In the genomic region with DNA sequence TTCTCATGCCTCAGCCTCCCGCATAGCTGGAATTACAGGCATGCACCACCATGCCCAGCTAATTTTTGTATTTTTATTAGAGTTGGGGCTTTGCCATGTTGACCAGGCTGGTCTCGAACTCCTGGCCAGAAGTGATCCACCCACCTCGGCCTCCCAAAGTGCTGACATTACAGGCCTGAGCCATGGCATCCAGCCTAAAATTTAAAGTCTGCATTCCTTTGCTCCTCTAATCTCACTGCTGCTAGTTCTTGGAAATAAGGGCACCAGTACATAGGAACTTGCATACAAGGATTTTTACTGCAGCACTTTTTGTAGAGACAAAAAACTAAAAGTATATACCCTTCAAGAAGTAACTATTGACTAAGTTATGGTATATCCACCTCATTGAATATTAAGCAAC, we compare ENCODE assay signal across 10 cellular contexts.
"Had no signal": no experiment of that assay in that cellular context is flagged by ENCODE, and none has a peak within 500 bp of the region (broad histone marks: within the 10 kb centered on the region; RNA-seq: fewer than 3 reads in every experiment).

No MANE protein-coding gene starts in this region.

- H3K27ac ChIP-seq: GM23248, HL-60 had no signal

- H3K27ac Mint-ChIP-seq: HFFc6, IgD-negative memory B cell had no signal

- H3K36me3 ChIP-seq: HAP-1 had no signal

- H2AFZ ChIP-seq: GM23248 had no signal

- ATAC-seq: HCT116, HepG2 had no signal

- H3K4me3 Mint-ChIP-seq: HFFc6, IgD-negative memory B cell had no signal

- H3K4me3 ChIP-seq: GM23248, HAP-1 had no signal

- H3K9ac ChIP-seq: GM23248 had no signal

- H3K27me3 Mint-ChIP-seq: IgD-negative memory B cell had no signal

- H3K9me3 ChIP-seq: HAP-1 had no signal

- DNase-seq: GM23248, GOT3, H7, HFFc6, KG1 had no signal

- FAIRE-seq: HepG2 had no signal
